In the genomic region with DNA sequence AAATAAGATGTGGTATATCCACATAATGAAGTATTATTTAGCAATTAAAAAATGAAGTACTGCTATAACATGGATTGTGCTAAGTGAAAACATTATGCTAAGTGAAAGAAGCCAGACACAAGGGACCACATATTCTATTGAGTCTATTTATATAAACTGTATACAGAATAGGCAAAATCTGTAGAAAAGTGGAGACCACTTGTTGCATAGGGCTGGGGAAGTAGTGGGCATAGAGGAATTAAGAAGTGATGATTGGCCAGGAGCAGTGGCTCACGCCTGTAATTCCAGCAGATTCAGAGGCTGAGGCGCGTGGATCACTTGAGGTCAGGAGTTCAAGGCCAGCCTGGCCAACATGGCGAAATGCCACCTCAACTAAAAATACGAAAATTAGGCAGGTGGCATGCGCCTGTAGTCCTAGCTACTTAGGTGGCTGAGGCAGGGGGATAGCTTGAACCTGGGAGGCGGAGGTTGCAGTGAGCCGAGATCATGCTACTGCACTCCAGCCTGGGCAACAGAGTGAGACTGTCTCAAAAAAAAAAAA, we compare ENCODE assay signal across 22 cellular contexts.
DNase-seq lines count a peak whose midpoint lies in the region; ATAC-seq and TF ChIP-seq lines count a peak whose summit lies in the region.
"Had no signal": no experiment of that assay in that cellular context is flagged by ENCODE, and none has a peak within 500 bp of the region (broad histone marks: within the 10 kb centered on the region; RNA-seq: fewer than 3 reads in every experiment).

No MANE protein-coding gene starts in this region.

- H3K9me3 ChIP-seq in left ventricle myocardium inferior (replicated peaks), result no peaks in the 10 kb centered on the region
- H3K9me3 ChIP-seq in T-helper 17 cell (ENCODE audit: control insufficient read depth, low read length, poor library complexity, severe bottlenecking), result no peaks in the 10 kb centered on the region
- H3K9me3 ChIP-seq in sigmoid colon, result no peaks in the 10 kb centered on the region
- H3K9me3 ChIP-seq in colonic mucosa, result no peaks in the 10 kb centered on the region
- H3K9me3 ChIP-seq: MG63 had no signal

- H3K27ac ChIP-seq in left ventricle myocardium inferior (replicated peaks) (peak overlapping the region; percentile 87), sigmoid colon (peak overlapping the region in 3 of 4 donors; percentile 85 to 87 (median 86)), colonic mucosa (no peak overlapping the region)
- H3K27ac ChIP-seq: PC-9 had no signal

- 91 to 92% methylated on average over 8 of the region's 8 CpGs for WGBS in sigmoid colon, 2 donors

- intact Hi-C loops in left ventricle myocardium inferior (cut with micrococcal nuclease) (no loop called here), cardiac septum (cut with DNase I) (loop anchor here (5.0 to 10.0 kb wide), 2 partner anchors 77 to 154 kb away; no protein-coding TSS in a partner anchor), sigmoid colon (cut with DNase I) (loop anchor here (5.0 kb wide), 1 partner anchor 177 kb away; no protein-coding TSS in a partner anchor), colonic mucosa (cut with DNase I) (no loop called here)

- H3K9ac ChIP-seq in colonic mucosa (ENCODE audit: low read depth in 2 of 2, low read length in 2 of 2), result no peak overlapping the region

- no peak for TF ChIP-seq POLR2A in sigmoid colon (IDR thresholded peaks at IDR 0.05)

- ATAC-seq in T-helper 17 cell, result no peak
- ATAC-seq: GM23338 had no signal

- no peaks in the 10 kb centered on the region for H3K36me3 ChIP-seq in left ventricle myocardium inferior
- no peaks in the 10 kb centered on the region for H3K36me3 ChIP-seq in sigmoid colon
- no peaks in the 10 kb centered on the region for H3K36me3 ChIP-seq in colonic mucosa
- H3K36me3 ChIP-seq: MG63 had no signal

- no peak overlapping the region for H3K4me3 Mint-ChIP-seq in T-helper 17 cell
- H3K4me3 Mint-ChIP-seq: CD4-positive, alpha-beta memory T cell; GM23338; H9 had no signal

- H3K27me3 Mint-ChIP-seq in T-helper 17 cell, result peaks cover 23% of the 10 kb centered on the region

- H3K27me3 ChIP-seq in left ventricle myocardium inferior (ENCODE audit: low read depth), result no peaks in the 10 kb centered on the region
- H3K27me3 ChIP-seq in sigmoid colon, result no peaks in the 10 kb centered on the region
- H3K27me3 ChIP-seq in colonic mucosa, result no peaks in the 10 kb centered on the region
- H3K27me3 ChIP-seq: MG63 had no signal

- peaks cover 10% of the 10 kb centered on the region for H3K4me1 Mint-ChIP-seq in T-helper 17 cell

- H3K36me3 Mint-ChIP-seq in T-helper 17 cell (ENCODE audit: low read depth), result peaks cover 2% of the 10 kb centered on the region
- H3K36me3 Mint-ChIP-seq: CD4-positive, alpha-beta memory T cell had no signal

- TF ChIP-seq EP300 in sigmoid colon (IDR thresholded peaks at IDR 0.05), result no peak

- H3K4me3 ChIP-seq in left ventricle myocardium inferior, result no peak overlapping the region
- no peak overlapping the region for H3K4me3 ChIP-seq in sigmoid colon
- no peak overlapping the region for H3K4me3 ChIP-seq in colonic mucosa
- H3K4me3 ChIP-seq: GM23338, MG63, PC-9 had no signal

- H3K27ac Mint-ChIP-seq in T-helper 17 cell, result peak overlapping the region; percentile 3
- H3K27ac Mint-ChIP-seq: CD4-positive, alpha-beta memory T cell; GM23338; H9 had no signal

- TF ChIP-seq CTCF in left ventricle myocardium inferior (IDR thresholded peaks at IDR 0.05; ENCODE audit: borderline replicate concordance), result no peak
- TF ChIP-seq CTCF in sigmoid colon (IDR thresholded peaks at IDR 0.05), result no peak
- no peak for TF ChIP-seq CTCF in colonic mucosa (IDR thresholded peaks at IDR 0.05)

- DNase-seq in left ventricle myocardium inferior (no peak), cardiac septum (ENCODE audit: low spot score) (no peak), T-helper 17 cell (no peak), sigmoid colon (no peak), NCI-H2196 (lab: John Stamatoyannopoulos, UW; ENCODE audit: unreplicated experiment) (no peak), colonic mucosa (no peak)
- DNase-seq in activated naive CD4-positive, alpha-beta T cell (lab: John Stamatoyannopoulos, UW), result no peak
- DNase-seq: CD4-positive, alpha-beta memory T cell; COR-L47; DMS53; H9; KBM-7; MG63; NCI-H1105 treated with DMSO at 0.1 percent for 48 hours; NCI-H2029; NCI-H446 treated with DMSO at 0.1 percent for 48 hours; NCI-H526; NCI-H82; NK-92 treated with Interleukin-12 subunit alpha and Interleukin-12 subunit beta, amount 100 ng/mL, for 24 hours; PC-9; SHP77 had no signal

- H3K4me1 ChIP-seq in left ventricle myocardium inferior (peaks cover 93% of the 10 kb centered on the region), sigmoid colon (peaks cover 0 to 87% (median 77%) of the 10 kb centered on the region in 4 donors), colonic mucosa (peaks cover 3% of the 10 kb centered on the region)

Comparison
In these comparisons a context has a peak if more than half of its experiments do, and no peak if none do; other contexts are left out.
1. intact Hi-C loops: an anchor here in cardiac septum (5.0 to 10.0 kb wide) and sigmoid colon (5.0 kb wide); none called in left ventricle myocardium inferior and colonic mucosa.